In genomic region chr11:69305885-69306540, GRCh38 we compare ENCODE assay signal across 21 cellular contexts. TPM values are rescaled to one million over a fixed set of nuclear protein-coding genes. Genes with fewer than 3 reads are reported as not detected.
"Had no signal": no experiment of that assay in that cellular context is flagged by ENCODE, and none has a peak within 500 bp of the region (broad histone marks: within the 10 kb centered on the region; RNA-seq: fewer than 3 reads in every experiment).

No MANE protein-coding gene starts in this region.

- H3K27ac ChIP-seq: esophagus muscularis mucosa, gastroesophageal sphincter, heart left ventricle, suprapubic skin had no signal

- H3K27me3 ChIP-seq: esophagus muscularis mucosa, gastroesophageal sphincter, heart left ventricle, suprapubic skin had no signal

- H3K4me1 ChIP-seq: gastroesophageal sphincter had no signal

- H3K36me3 ChIP-seq: esophagus muscularis mucosa, gastroesophageal sphincter, heart left ventricle, suprapubic skin had no signal

- H3K9me3 Mint-ChIP-seq: activated naive CD4-positive, alpha-beta T cell treated with anti-CD3 and anti-CD28 coated beads, Interleukin-2, amount 50 U/mL, for 72 hours; dendritic cell treated with granulocyte-macrophage colony-stimulating factor and Interleukin-4, amounts not matched to agents 40 ng/mL and 50 ng/mL, for 4 days; naive thymus-derived CD8-positive, alpha-beta T cell; stimulated activated naive CD8-positive, alpha-beta T cell treated with anti-CD3 and anti-CD28 coated beads, Interleukin-15, amount 100 ng/mL, for 72 hours; T-helper 2 cell treated with Interferon-gamma antibody and Interleukin-4, amounts not matched to agents 5 μg/mL and 100 μg/mL, for 36 hours had no signal

- ATAC-seq: activated naive CD4-positive, alpha-beta T cell treated with anti-CD3 and anti-CD28 coated beads, Interleukin-2, amount 50 U/mL, for 72 hours; gastroesophageal sphincter; heart left ventricle; naive thymus-derived CD8-positive, alpha-beta T cell; right cardiac atrium; stimulated activated naive CD8-positive, alpha-beta T cell treated with anti-CD3 and anti-CD28 coated beads, Interleukin-15, amount 100 ng/mL, for 72 hours had no signal

- H3K9me3 ChIP-seq: esophagus muscularis mucosa, gastroesophageal sphincter, heart left ventricle, suprapubic skin had no signal

- H3K4me3 ChIP-seq: esophagus muscularis mucosa, gastroesophageal sphincter, heart left ventricle, smooth muscle cell, suprapubic skin had no signal

- H3K4me3 Mint-ChIP-seq: dendritic cell treated with granulocyte-macrophage colony-stimulating factor and Interleukin-4, amounts not matched to agents 40 ng/mL and 50 ng/mL, for 4 days; naive thymus-derived CD8-positive, alpha-beta T cell; stimulated activated naive CD8-positive, alpha-beta T cell treated with anti-CD3 and anti-CD28 coated beads, Interleukin-15, amount 100 ng/mL, for 72 hours; T-helper 2 cell treated with Interferon-gamma antibody and Interleukin-4, amounts not matched to agents 5 μg/mL and 100 μg/mL, for 36 hours had no signal

- H3K27ac Mint-ChIP-seq: activated naive CD4-positive, alpha-beta T cell treated with anti-CD3 and anti-CD28 coated beads, Interleukin-2, amount 50 U/mL, for 72 hours; dendritic cell treated with granulocyte-macrophage colony-stimulating factor and Interleukin-4, amounts not matched to agents 40 ng/mL and 50 ng/mL, for 4 days; progenitor cell of endocrine pancreas; T-helper 2 cell treated with Interferon-gamma antibody and Interleukin-4, amounts not matched to agents 5 μg/mL and 100 μg/mL, for 36 hours had no signal

- H3K36me3 Mint-ChIP-seq: activated naive CD4-positive, alpha-beta T cell treated with anti-CD3 and anti-CD28 coated beads, Interleukin-2, amount 50 U/mL, for 72 hours; naive thymus-derived CD8-positive, alpha-beta T cell had no signal

- H3K4me2 ChIP-seq: smooth muscle cell had no signal

- DNase-seq: activated CD4-positive, alpha-beta T cell treated with anti-CD3 and anti-CD28 coated beads, Interleukin-2, amount 50 U/mL, for 48 hours; activated gamma-delta T cell; effector CD8-positive, alpha-beta T cell; heart left ventricle; kidney glomerular epithelial cell; mesendoderm; naive thymus-derived CD8-positive, alpha-beta T cell; occipital lobe; stimulated activated CD4-positive, alpha-beta T cell treated with anti-CD3 and anti-CD28 coated beads, Interleukin-4, amount 100 ng/mL, for 1 hour; stimulated activated naive CD8-positive, alpha-beta T cell treated with anti-CD3 and anti-CD28 coated beads, Interleukin-15, amount 100 ng/mL, for 72 hours; trophoblast cell had no signal

RNA-seq across cellular contexts. Expression of gene MYEOV, which starts 12.1 kb away (rescaled TPM):
- total RNA-seq: activated naive CD4-positive, alpha-beta T cell treated with anti-CD3 and anti-CD28 coated beads, Interleukin-2, amount 50 U/mL, for 72 hours; cerebellum; esophagus muscularis mucosa; gastroesophageal sphincter; naive thymus-derived CD8-positive, alpha-beta T cell; occipital lobe; smooth muscle cell had no signal
